11 cellular contexts compared by ENCODE assay signal in the genomic region with DNA sequence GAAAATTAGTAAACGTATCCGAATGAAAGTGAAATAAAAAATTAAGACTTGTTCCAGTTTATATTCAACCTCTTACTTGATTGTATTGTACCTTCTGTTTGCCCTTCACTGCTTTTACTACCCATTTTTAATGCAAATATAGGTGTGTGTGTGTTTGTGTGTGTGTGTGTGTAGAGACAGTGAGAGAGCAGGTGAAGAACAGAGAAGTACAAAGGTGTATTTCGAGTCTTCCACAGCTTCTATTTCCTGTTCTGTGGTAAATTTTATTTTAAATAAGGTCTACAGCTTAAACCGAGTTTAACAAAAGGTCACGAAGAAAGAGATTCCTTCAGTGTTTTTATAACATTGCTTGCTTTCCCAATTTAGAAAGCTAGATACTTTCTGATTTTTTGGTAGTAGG. TPM values are rescaled to one million over a fixed set of nuclear protein-coding genes. Genes with fewer than 3 reads are reported as not detected.
A peak's percentile ranks its signal among the peaks of the same experiment; 100 is the strongest.
DNase-seq lines count a peak whose midpoint lies in the region; FAIRE-seq and TF ChIP-seq lines count a peak whose summit lies in the region.
"Had no signal": no experiment of that assay in that cellular context is flagged by ENCODE, and none has a peak within 500 bp of the region (broad histone marks: within the 10 kb centered on the region; RNA-seq: fewer than 3 reads in every experiment).

No MANE protein-coding gene starts in this region.

- no peaks in the 10 kb centered on the region for H3K27me3 Mint-ChIP-seq in activated naive CD4-positive, alpha-beta T cell treated with anti-CD3 and anti-CD28 coated beads, Interleukin-2, amount 50 U/mL, for 24 hours
- H3K27me3 Mint-ChIP-seq in astrocyte (ENCODE audit: low read depth, unreplicated experiment), result no peaks in the 10 kb centered on the region

- H3K36me3 ChIP-seq in astrocyte (ENCODE audit: insufficient read depth, low read length), result peaks cover 2% of the 10 kb centered on the region
- H3K36me3 ChIP-seq in muscle layer of duodenum (ENCODE audit: control insufficient read depth in 1 of 2, insufficient read depth in 2 of 2, low read length in 2 of 2), result no peaks in the 10 kb centered on the region
- peaks cover 0 to 5% (median 0%) of the 10 kb centered on the region in 3 donors for H3K36me3 ChIP-seq in tibial artery
- H3K36me3 ChIP-seq: SJSA1 had no signal

- peak overlapping the region; percentile 68 for H3K27ac Mint-ChIP-seq in activated naive CD4-positive, alpha-beta T cell treated with anti-CD3 and anti-CD28 coated beads, Interleukin-2, amount 50 U/mL, for 24 hours
- no peak overlapping the region for H3K27ac Mint-ChIP-seq in astrocyte (ENCODE audit: unreplicated experiment)

- H3K4me2 ChIP-seq in astrocyte (ENCODE audit: low read length), result peak overlapping the region; percentile 50

- FAIRE-seq in astrocyte (lab: Jason Lieb, UNC), result no peak
- FAIRE-seq: H54 had no signal

- H3K4me1 ChIP-seq in astrocyte (ENCODE audit: insufficient read depth, low read length) (peaks cover 60% of the 10 kb centered on the region), muscle layer of duodenum (ENCODE audit: control insufficient read depth in 1 of 2, insufficient read depth in 2 of 2, low read length in 2 of 2) (peaks cover 24 to 47% of the 10 kb centered on the region in 2 donors), tibial artery (peaks cover 0 to 88% (median 59%) of the 10 kb centered on the region in 4 donors)

- H3K9ac ChIP-seq in astrocyte (ENCODE audit: low read length), result peak overlapping the region; percentile 14

- H3K27ac ChIP-seq in astrocyte (ENCODE audit: low read depth, low read length) (peak overlapping the region; percentile 20), muscle layer of duodenum (ENCODE audit: low read length) (peak overlapping the region; percentile 77), tibial artery (peak overlapping the region; percentile 77 to 86)

- peaks cover 48% of the 10 kb centered on the region for H4K20me1 ChIP-seq in astrocyte (ENCODE audit: insufficient read depth, low read length)

- peaks cover 11% of the 10 kb centered on the region for H3K36me3 Mint-ChIP-seq in activated naive CD4-positive, alpha-beta T cell treated with anti-CD3 and anti-CD28 coated beads, Interleukin-2, amount 50 U/mL, for 24 hours
- H3K36me3 Mint-ChIP-seq in astrocyte (ENCODE audit: low read depth, unreplicated experiment), result peaks cover 19% of the 10 kb centered on the region

- DNase-seq in activated naive CD4-positive, alpha-beta T cell treated with anti-CD3 and anti-CD28 coated beads, Interleukin-2, amount 50 U/mL, for 16 hours, result no peak
- no peak for DNase-seq in astrocyte (ENCODE audit: low read depth)
- DNase-seq in tibial artery, result no peak
- DNase-seq in HPDE6-E6E7 (ENCODE audit: extremely low spot score), result no peak
- DNase-seq in COLO668 (lab: John Stamatoyannopoulos, UW; ENCODE audit: unreplicated experiment), result no peak
- DNase-seq in NOMO-1 treated with dmso at 0.1 percent for 144 hours (lab: John Stamatoyannopoulos, UW; ENCODE audit: unreplicated experiment), result no peak
- DNase-seq: Kasumi-1 had no signal

- H3K9me3 ChIP-seq in astrocyte (ENCODE audit: insufficient read depth, low read depth, low read length), result no peaks in the 10 kb centered on the region
- H3K9me3 ChIP-seq in muscle layer of duodenum (ENCODE audit: control insufficient read depth in 1 of 2, low read length in 2 of 2), result no peaks in the 10 kb centered on the region
- no peaks in the 10 kb centered on the region for H3K9me3 ChIP-seq in tibial artery
- H3K9me3 ChIP-seq: SJSA1 had no signal

- H3K4me3 ChIP-seq in astrocyte (ENCODE audit: insufficient read depth, low read depth, low read length) (no peak overlapping the region), muscle layer of duodenum (ENCODE audit: low read depth in 1 of 2, low read length in 2 of 2) (peak overlapping the region in 1 of 2 donors; percentile 13), tibial artery (peak overlapping the region in 1 of 2 donors; percentile 7)
- H3K4me3 ChIP-seq: SJSA1 had no signal

- intact Hi-C loops in tibial artery (cut with DNase I; ENCODE audit: low total_unique reads), result no loop called here

- no peak for TF ChIP-seq CTCF in astrocyte (IDR thresholded peaks at IDR 0.05; ENCODE audit: insufficient read depth, low read depth, low read length)
- TF ChIP-seq CTCF in tibial artery (IDR thresholded peaks at IDR 0.05), result no peak

- H2AFZ ChIP-seq in astrocyte (ENCODE audit: low read depth, low read length), result no peak overlapping the region

- H3K9me3 Mint-ChIP-seq in activated naive CD4-positive, alpha-beta T cell treated with anti-CD3 and anti-CD28 coated beads, Interleukin-2, amount 50 U/mL, for 24 hours, result no peaks in the 10 kb centered on the region
- peaks cover 9% of the 10 kb centered on the region for H3K9me3 Mint-ChIP-seq in astrocyte (ENCODE audit: unreplicated experiment)

- H3K4me1 Mint-ChIP-seq in activated naive CD4-positive, alpha-beta T cell treated with anti-CD3 and anti-CD28 coated beads, Interleukin-2, amount 50 U/mL, for 24 hours, result peaks cover 66% of the 10 kb centered on the region
- H3K4me1 Mint-ChIP-seq in astrocyte (ENCODE audit: low read depth, unreplicated experiment), result peaks cover 58% of the 10 kb centered on the region

- peak overlapping the region; percentile 35 for H3K4me3 Mint-ChIP-seq in activated naive CD4-positive, alpha-beta T cell treated with anti-CD3 and anti-CD28 coated beads, Interleukin-2, amount 50 U/mL, for 24 hours
- H3K4me3 Mint-ChIP-seq in astrocyte (ENCODE audit: unreplicated experiment), result no peak overlapping the region

- H3K27me3 ChIP-seq in astrocyte (ENCODE audit: insufficient read depth, low read length) (no peaks in the 10 kb centered on the region), muscle layer of duodenum (ENCODE audit: low read depth, low read length) (no peaks in the 10 kb centered on the region), tibial artery (no peaks in the 10 kb centered on the region)
- H3K27me3 ChIP-seq: SJSA1 had no signal

- H3K79me2 ChIP-seq in astrocyte (ENCODE audit: insufficient read depth, low read length), result peaks cover 41% of the 10 kb centered on the region

RNA-seq across cellular contexts. Expression of a gene that starts 12.7 kb away (rescaled TPM):
- 70.4 and 73.3 TPM in 2 replicates for total RNA-seq in astrocyte

Comparison
In these comparisons a context has a peak if more than half of its experiments do, and no peak if none do; other contexts are left out.
1. H3K27ac ChIP-seq: peak in every context shown above with its lines; median percentile 82 in tibial artery; 77 in muscle layer of duodenum; 20 in astrocyte.